Comparison of ENCODE assay signal across 25 cellular contexts in genomic region chr17:4174556-4174955, GRCh38. TPM values are rescaled to one million over a fixed set of nuclear protein-coding genes. Genes with fewer than 3 reads are reported as not detected.
A peak's percentile ranks its signal among the peaks of the same experiment; 100 is the strongest.
DNase-seq lines count a peak whose midpoint lies in the region; ATAC-seq and TF ChIP-seq lines count a peak whose summit lies in the region.
"Had no signal": no experiment of that assay in that cellular context is flagged by ENCODE, and none has a peak within 500 bp of the region (broad histone marks: within the 10 kb centered on the region; RNA-seq: fewer than 3 reads in every experiment).

No MANE protein-coding gene starts in this region.

- no peak overlapping the region for H3K4me3 Mint-ChIP-seq in activated CD4-positive, alpha-beta T cell treated with anti-CD3 and anti-CD28 coated beads for 36 hours
- peak overlapping the region; percentile 14 to 69 (median 46) for H3K4me3 Mint-ChIP-seq in CD4-positive, CD25-positive, alpha-beta regulatory T cell
- H3K4me3 Mint-ChIP-seq in activated CD4-positive, alpha-beta memory T cell treated with anti-CD3 and anti-CD28 coated beads, Interleukin-2, amount 10 ng/mL, durations not matched to agents 7 days and 5 days, result no peak overlapping the region
- H3K4me3 Mint-ChIP-seq in memory B cell (no peak overlapping the region), HFFc6 (no peak overlapping the region)
- H3K4me3 Mint-ChIP-seq: activated B cell treated with CpG ODN at 0.5 μM for 24 hours had no signal

- CTCF ChIA-PET in activated CD4-positive, alpha-beta T cell treated with anti-CD3 and anti-CD28 coated beads for 36 hours (lab: Charles Lee), result interaction anchor here (1.0 kb wide), 1 partner anchor 25 kb away, joined by 3 read pairs; no protein-coding TSS in a partner anchor
- CTCF ChIA-PET in activated CD4-positive, alpha-beta memory T cell treated with anti-CD3 and anti-CD28 coated beads, Interleukin-2, amount 10 ng/mL, durations not matched to agents 7 days and 5 days (lab: Charles Lee), result no interaction called here

- peaks cover 49% of the 10 kb centered on the region for H3K4me1 Mint-ChIP-seq in activated CD4-positive, alpha-beta T cell treated with anti-CD3 and anti-CD28 coated beads for 36 hours
- peaks cover 6 to 49% (median 37%) of the 10 kb centered on the region in 4 donors for H3K4me1 Mint-ChIP-seq in CD4-positive, CD25-positive, alpha-beta regulatory T cell
- H3K4me1 Mint-ChIP-seq in activated CD4-positive, alpha-beta memory T cell treated with anti-CD3 and anti-CD28 coated beads, Interleukin-2, amount 10 ng/mL, durations not matched to agents 7 days and 5 days, result peaks cover 50% of the 10 kb centered on the region
- no peaks in the 10 kb centered on the region for H3K4me1 Mint-ChIP-seq in memory B cell
- H3K4me1 Mint-ChIP-seq in HFFc6 (ENCODE audit: low read depth), result peaks cover 23% of the 10 kb centered on the region
- H3K4me1 Mint-ChIP-seq: activated B cell treated with CpG ODN at 0.5 μM for 24 hours had no signal

- H3K27me3 Mint-ChIP-seq in activated CD4-positive, alpha-beta T cell treated with anti-CD3 and anti-CD28 coated beads for 36 hours, result no peaks in the 10 kb centered on the region
- no peaks in the 10 kb centered on the region for H3K27me3 Mint-ChIP-seq in CD4-positive, CD25-positive, alpha-beta regulatory T cell
- H3K27me3 Mint-ChIP-seq in activated CD4-positive, alpha-beta memory T cell treated with anti-CD3 and anti-CD28 coated beads, Interleukin-2, amount 10 ng/mL, durations not matched to agents 7 days and 5 days, result no peaks in the 10 kb centered on the region
- H3K27me3 Mint-ChIP-seq in memory B cell, result no peaks in the 10 kb centered on the region
- peaks cover 2% of the 10 kb centered on the region for H3K27me3 Mint-ChIP-seq in HFFc6 (ENCODE audit: insufficient read depth)
- H3K27me3 Mint-ChIP-seq: activated B cell treated with CpG ODN at 0.5 μM for 24 hours had no signal

- H3K9me3 Mint-ChIP-seq in activated CD4-positive, alpha-beta T cell treated with anti-CD3 and anti-CD28 coated beads for 36 hours (ENCODE audit: low read depth), result no peaks in the 10 kb centered on the region
- H3K9me3 Mint-ChIP-seq in CD4-positive, CD25-positive, alpha-beta regulatory T cell, result no peaks in the 10 kb centered on the region
- H3K9me3 Mint-ChIP-seq in activated CD4-positive, alpha-beta memory T cell treated with anti-CD3 and anti-CD28 coated beads, Interleukin-2, amount 10 ng/mL, durations not matched to agents 7 days and 5 days, result no peaks in the 10 kb centered on the region
- H3K9me3 Mint-ChIP-seq in memory B cell (no peaks in the 10 kb centered on the region), HFFc6 (no peaks in the 10 kb centered on the region)
- H3K9me3 Mint-ChIP-seq: activated B cell treated with CpG ODN at 0.5 μM for 24 hours; activated naive CD4-positive, alpha-beta T cell treated with anti-CD3 and anti-CD28 coated beads, Interleukin-2, amount 50 U/mL, for 72 hours had no signal

- H3K4me3 ChIP-seq in CD4-positive, CD25-positive, alpha-beta regulatory T cell (ENCODE audit: low read depth, low read length), result no peak overlapping the region
- H3K4me3 ChIP-seq: dorsolateral prefrontal cortex, lower lobe of right lung, prostate gland, sigmoid colon, upper lobe of left lung had no signal

- peaks cover 77% of the 10 kb centered on the region for H3K36me3 Mint-ChIP-seq in activated CD4-positive, alpha-beta T cell treated with anti-CD3 and anti-CD28 coated beads for 36 hours (ENCODE audit: low read depth)
- H3K36me3 Mint-ChIP-seq in CD4-positive, CD25-positive, alpha-beta regulatory T cell, result peaks cover 46% of the 10 kb centered on the region
- peaks cover 89% of the 10 kb centered on the region for H3K36me3 Mint-ChIP-seq in activated CD4-positive, alpha-beta memory T cell treated with anti-CD3 and anti-CD28 coated beads, Interleukin-2, amount 10 ng/mL, durations not matched to agents 7 days and 5 days (ENCODE audit: low read depth)
- H3K36me3 Mint-ChIP-seq in memory B cell, result peaks cover 51% of the 10 kb centered on the region
- peaks cover 36% of the 10 kb centered on the region for H3K36me3 Mint-ChIP-seq in HFFc6 (ENCODE audit: low read depth)

- H3K27ac ChIP-seq in CD4-positive, CD25-positive, alpha-beta regulatory T cell (ENCODE audit: insufficient read depth, low read length, poor library complexity, severe bottlenecking), result peak overlapping the region; percentile 82
- H3K27ac ChIP-seq: neutrophil, prostate gland, sigmoid colon, upper lobe of left lung had no signal

- intact Hi-C loops in activated CD4-positive, alpha-beta T cell treated with anti-CD3 and anti-CD28 coated beads for 36 hours (cut with DNase I, micrococcal nuclease), result no loop called here

- H3K27ac Mint-ChIP-seq in activated CD4-positive, alpha-beta T cell treated with anti-CD3 and anti-CD28 coated beads for 36 hours, result peak overlapping the region; percentile 61
- peak overlapping the region; percentile 57 to 98 (median 91) for H3K27ac Mint-ChIP-seq in CD4-positive, CD25-positive, alpha-beta regulatory T cell
- H3K27ac Mint-ChIP-seq in activated CD4-positive, alpha-beta memory T cell treated with anti-CD3 and anti-CD28 coated beads, Interleukin-2, amount 10 ng/mL, durations not matched to agents 7 days and 5 days, result peak overlapping the region; percentile 100
- peak overlapping the region; percentile 31 for H3K27ac Mint-ChIP-seq in memory B cell
- H3K27ac Mint-ChIP-seq in HFFc6, result no peak overlapping the region
- H3K27ac Mint-ChIP-seq: activated B cell treated with CpG ODN at 0.5 μM for 24 hours had no signal

- peaks cover 44% of the 10 kb centered on the region for H3K4me1 ChIP-seq in CD4-positive, CD25-positive, alpha-beta regulatory T cell (ENCODE audit: control insufficient read depth, insufficient read depth, low read length, poor library complexity, severe bottlenecking)
- H3K4me1 ChIP-seq: lower lobe of right lung, prostate gland, sigmoid colon had no signal

- POLR2A ChIA-PET in activated CD4-positive, alpha-beta T cell treated with anti-CD3 and anti-CD28 coated beads for 36 hours (lab: Charles Lee), result interaction anchor here (0.6 to 1.4 kb wide), 4 partner anchors 16 to 231 kb away, joined by 3 to 5 read pairs (median 4); partner anchors contain the start of gene CYB5D2
- POLR2A ChIA-PET in activated CD4-positive, alpha-beta memory T cell treated with anti-CD3 and anti-CD28 coated beads, Interleukin-2, amount 10 ng/mL, durations not matched to agents 7 days and 5 days (lab: Charles Lee), result interaction anchor here (3.7 to 3.8 kb wide), 2 partner anchors 14 to 31 kb away, joined by 22 to 71 read pairs; partner anchors contain the start of genes CYB5D2 and ZZEF1

- no peaks in the 10 kb centered on the region for H3K9me3 ChIP-seq in CD4-positive, CD25-positive, alpha-beta regulatory T cell (ENCODE audit: control insufficient read depth in 2 of 2, low read length in 2 of 2)
- H3K9me3 ChIP-seq: lower lobe of right lung, neutrophil, prostate gland, sigmoid colon, upper lobe of left lung had no signal

- H3K36me3 ChIP-seq in CD4-positive, CD25-positive, alpha-beta regulatory T cell (ENCODE audit: control insufficient read depth, insufficient read depth, low read length), result peaks cover 70% of the 10 kb centered on the region

- no peak for TF ChIP-seq CTCF in HFFc6 (IDR thresholded peaks at IDR 0.05)

- ATAC-seq in activated CD4-positive, alpha-beta T cell treated with anti-CD3 and anti-CD28 coated beads for 36 hours, result peak; percentile 10
- no peak for ATAC-seq in CD4-positive, CD25-positive, alpha-beta regulatory T cell (ENCODE audit: low read depth in 2 of 2)
- ATAC-seq in memory B cell (ENCODE audit: low read depth) (no peak), GM18909 (IDR thresholded peaks at IDR 0.05; ENCODE audit: poor library complexity, unreplicated experiment) (no peak)
- ATAC-seq: lower lobe of right lung had no signal

- DNase-seq in activated CD4-positive, alpha-beta T cell treated with anti-CD3 and anti-CD28 coated beads for 36 hours, result no peak
- DNase-seq in activated CD4-positive, alpha-beta T cell treated with anti-CD3 and anti-CD28 coated beads, Interleukin-2, amount 50 U/mL, for 48 hours, result no peak
- no peak for DNase-seq in CD4-positive, CD25-positive, alpha-beta regulatory T cell
- DNase-seq in activated CD4-positive, alpha-beta memory T cell treated with anti-CD3 and anti-CD28 coated beads, Interleukin-2, amount 10 ng/mL, durations not matched to agents 7 days and 5 days, result no peak
- no peak for DNase-seq in memory B cell (ENCODE audit: low spot score in 2 of 2)
- DNase-seq in DMS79 treated with DMSO at 0.1 percent for 48 hours (lab: John Stamatoyannopoulos, UW), result no peak
- no peak for DNase-seq in HFFc6
- DNase-seq: activated B cell treated with CpG ODN at 0.5 μM for 24 hours; AML-193; COR-L47; GF-D8; glutamatergic neuron; lower lobe of right lung; NCI-H1092 treated with DMSO at 0.1 percent for 48 hours; NCI-H2029 treated with DMSO at 0.1 percent for 48 hours; NCI-H226; sigmoid colon; stimulated activated CD4-positive, alpha-beta T cell treated with anti-CD3 and anti-CD28 coated beads, Interleukin-15, amount 100 ng/mL, for 24 hours; T1000; upper lobe of left lung had no signal

- no peaks in the 10 kb centered on the region for H3K27me3 ChIP-seq in CD4-positive, CD25-positive, alpha-beta regulatory T cell (ENCODE audit: control insufficient read depth, insufficient read depth, low read length)
- H3K27me3 ChIP-seq: dorsolateral prefrontal cortex, neutrophil, sigmoid colon, upper lobe of left lung had no signal

RNA-seq across cellular contexts. Expression of gene CYB5D2, which starts 31.6 kb away (rescaled TPM):
- total RNA-seq in activated CD4-positive, alpha-beta T cell treated with anti-CD3 and anti-CD28 coated beads for 36 hours, result 10 to 100 TPM; 10.5 to 11.1 TPM
- total RNA-seq in CD4-positive, CD25-positive, alpha-beta regulatory T cell, result 4.9 TPM
- polyA plus RNA-seq in CD4-positive, CD25-positive, alpha-beta regulatory T cell, result 10 to 100 TPM; 12.5 to 19.0 (median 15.5) TPM
- 1 to 10 TPM; 7.9 to 8.6 TPM for total RNA-seq in activated CD4-positive, alpha-beta memory T cell treated with anti-CD3 and anti-CD28 coated beads, Interleukin-2, amount 10 ng/mL, durations not matched to agents 7 days and 5 days
- total RNA-seq in HFFc6 (2021; fragmentation: NEBNext Ultra II Directional; extraction: Animal tissue kit (Norgen Biotek cat#: 25700)), result 10 to 100 TPM; 12.5 to 22.2 (median 13.1) TPM

RNA-seq across cellular contexts. Expression of gene ZZEF1, which starts 31.7 kb away (rescaled TPM):
- 10 to 100 TPM; 29.4 to 32.5 TPM for total RNA-seq in activated CD4-positive, alpha-beta T cell treated with anti-CD3 and anti-CD28 coated beads for 36 hours
- total RNA-seq in CD4-positive, CD25-positive, alpha-beta regulatory T cell, result 103 TPM
- 1 to 10 TPM; 4.6 to 7.2 (median 5.0) TPM for polyA plus RNA-seq in CD4-positive, CD25-positive, alpha-beta regulatory T cell
- 10 to 100 TPM; 52.1 to 54.9 TPM for total RNA-seq in activated CD4-positive, alpha-beta memory T cell treated with anti-CD3 and anti-CD28 coated beads, Interleukin-2, amount 10 ng/mL, durations not matched to agents 7 days and 5 days
- 10 to 100 TPM; 19.3 to 26.6 (median 23.1) TPM for total RNA-seq in HFFc6 (2021; fragmentation: NEBNext Ultra II Directional; extraction: Animal tissue kit (Norgen Biotek cat#: 25700))

Comparison
In these comparisons a context has a peak if more than half of its experiments do, and no peak if none do; other contexts are left out.
1. H3K4me3 Mint-ChIP-seq: peak in CD4-positive, CD25-positive, alpha-beta regulatory T cell (4 of 4); none in activated CD4-positive, alpha-beta T cell treated with anti-CD3 and anti-CD28 coated beads for 36 hours (single experiment), activated CD4-positive, alpha-beta memory T cell treated with anti-CD3 and anti-CD28 coated beads, Interleukin-2, amount 10 ng/mL, durations not matched to agents 7 days and 5 days (single experiment), memory B cell (single experiment) and HFFc6 (single experiment).